In genomic region chr12:56634242-56634836, GRCh38 we compare ENCODE assay signal across 8 cellular contexts. TPM values are rescaled to one million over a fixed set of nuclear protein-coding genes. Genes with fewer than 3 reads are reported as not detected.
A peak's percentile ranks its signal among the peaks of the same experiment; 100 is the strongest.
DNase-seq lines count a peak whose midpoint lies in the region; ATAC-seq and TF ChIP-seq lines count a peak whose summit lies in the region.

No MANE protein-coding gene starts in this region.

- peak overlapping the region; percentile 54 to 94 (median 74) for H3K4me3 ChIP-seq in heart right ventricle

- CTCF ChIA-PET in activated CD4-positive, alpha-beta T cell treated with anti-CD3 and anti-CD28 coated beads for 36 hours (lab: Charles Lee), result interaction anchor here (0.6 to 3.1 kb wide), 6 partner anchors 12 to 1286 kb away, joined by 3 to 33 read pairs (median 3); partner anchors contain the start of genes ATP5F1B and PTGES3
- CTCF ChIA-PET in activated naive CD4-positive, alpha-beta T cell treated with anti-CD3 and anti-CD28 coated beads, Interleukin-2, amount 10 ng/mL, durations not matched to agents 7 days and 5 days (lab: Charles Lee), result interaction anchor here (1.3 to 4.2 kb wide), 5 partner anchors 12 to 121 kb away, joined by 3 to 34 read pairs (median 5); no protein-coding TSS in a partner anchor

- H3K9me3 ChIP-seq in heart right ventricle, result no peaks in the 10 kb centered on the region

- POLR2A ChIA-PET in activated CD4-positive, alpha-beta T cell treated with anti-CD3 and anti-CD28 coated beads for 36 hours (lab: Charles Lee), result interaction anchor here (0.7 to 1.0 kb wide), 3 partner anchors 8 to 99 kb away, joined by 3 to 4 read pairs (median 3); no protein-coding TSS in a partner anchor

- ATAC-seq in activated CD4-positive, alpha-beta T cell treated with anti-CD3 and anti-CD28 coated beads for 36 hours, result no peak
- ATAC-seq in heart right ventricle (no peak), HG03097 (IDR thresholded peaks at IDR 0.05; ENCODE audit: low FRiP score, unreplicated experiment) (no peak)

- WGBS in heart right ventricle, 2 donors, result 1 to 2% methylated on average over 27 of the region's 27 CpGs

- H3K27ac ChIP-seq in heart right ventricle, result peak overlapping the region; percentile 81 to 97 (median 94)

- H3K4me3 Mint-ChIP-seq in activated CD4-positive, alpha-beta T cell treated with anti-CD3 and anti-CD28 coated beads for 36 hours, result peak overlapping the region; percentile 87
- H3K4me3 Mint-ChIP-seq in activated naive CD4-positive, alpha-beta T cell treated with anti-CD3 and anti-CD28 coated beads, Interleukin-2, amount 10 ng/mL, durations not matched to agents 7 days and 5 days, result peak overlapping the region; percentile 99
- H3K4me3 Mint-ChIP-seq in progenitor cell of endocrine pancreas (ENCODE audit: low read depth), result peak overlapping the region; percentile 84

- H3K4me1 Mint-ChIP-seq in activated CD4-positive, alpha-beta T cell treated with anti-CD3 and anti-CD28 coated beads for 36 hours, result peaks cover 73% of the 10 kb centered on the region
- H3K4me1 Mint-ChIP-seq in activated naive CD4-positive, alpha-beta T cell treated with anti-CD3 and anti-CD28 coated beads, Interleukin-2, amount 10 ng/mL, durations not matched to agents 7 days and 5 days, result peaks cover 75% of the 10 kb centered on the region
- H3K4me1 Mint-ChIP-seq in progenitor cell of endocrine pancreas (ENCODE audit: low read depth), result peaks cover 54% of the 10 kb centered on the region

- H3K27ac Mint-ChIP-seq in activated CD4-positive, alpha-beta T cell treated with anti-CD3 and anti-CD28 coated beads for 36 hours, result peak overlapping the region; percentile 76
- H3K27ac Mint-ChIP-seq in activated naive CD4-positive, alpha-beta T cell treated with anti-CD3 and anti-CD28 coated beads, Interleukin-2, amount 10 ng/mL, durations not matched to agents 7 days and 5 days, result peak overlapping the region; percentile 91
- H3K27ac Mint-ChIP-seq in progenitor cell of endocrine pancreas, result peak overlapping the region; percentile 94

- H3K4me1 ChIP-seq in heart right ventricle, result peaks cover 21 to 84% (median 63%) of the 10 kb centered on the region in 9 donors

- DNase-seq in activated CD4-positive, alpha-beta T cell treated with anti-CD3 and anti-CD28 coated beads for 36 hours, result peak; percentile 45
- DNase-seq in activated CD4-positive, alpha-beta T cell treated with anti-CD3 and anti-CD28 coated beads, Interleukin-2, amount 50 U/mL, for 1 hour, result no peak
- peak; percentile 73 for DNase-seq in NCI-H2196 (lab: John Stamatoyannopoulos, UW; ENCODE audit: unreplicated experiment)
- DNase-seq in activated naive CD4-positive, alpha-beta T cell treated with anti-CD3 and anti-CD28 coated beads, Interleukin-2, amount 10 ng/mL, durations not matched to agents 7 days and 5 days, result peak; percentile 49
- DNase-seq in heart right ventricle, result peak in 1 of 2 donors; percentile 42
- DNase-seq in progenitor cell of endocrine pancreas (ENCODE audit: low spot score, unreplicated experiment), result peak; percentile 59
- no peak for DNase-seq in HCEC 1CT

- H3K9me3 Mint-ChIP-seq in activated CD4-positive, alpha-beta T cell treated with anti-CD3 and anti-CD28 coated beads for 36 hours (ENCODE audit: low read depth), result no peaks in the 10 kb centered on the region
- H3K9me3 Mint-ChIP-seq in activated naive CD4-positive, alpha-beta T cell treated with anti-CD3 and anti-CD28 coated beads, Interleukin-2, amount 10 ng/mL, durations not matched to agents 7 days and 5 days, result no peaks in the 10 kb centered on the region
- H3K9me3 Mint-ChIP-seq in progenitor cell of endocrine pancreas (ENCODE audit: low read depth), result no peaks in the 10 kb centered on the region

- H3K27me3 ChIP-seq in heart right ventricle, result no peaks in the 10 kb centered on the region

- H3K27me3 Mint-ChIP-seq in activated CD4-positive, alpha-beta T cell treated with anti-CD3 and anti-CD28 coated beads for 36 hours, result no peaks in the 10 kb centered on the region
- H3K27me3 Mint-ChIP-seq in activated naive CD4-positive, alpha-beta T cell treated with anti-CD3 and anti-CD28 coated beads, Interleukin-2, amount 10 ng/mL, durations not matched to agents 7 days and 5 days, result no peaks in the 10 kb centered on the region
- no peaks in the 10 kb centered on the region for H3K27me3 Mint-ChIP-seq in progenitor cell of endocrine pancreas

- H3K36me3 Mint-ChIP-seq in activated CD4-positive, alpha-beta T cell treated with anti-CD3 and anti-CD28 coated beads for 36 hours (ENCODE audit: low read depth), result peaks cover 22% of the 10 kb centered on the region
- peaks cover 36% of the 10 kb centered on the region for H3K36me3 Mint-ChIP-seq in activated naive CD4-positive, alpha-beta T cell treated with anti-CD3 and anti-CD28 coated beads, Interleukin-2, amount 10 ng/mL, durations not matched to agents 7 days and 5 days
- peaks cover 12% of the 10 kb centered on the region for H3K36me3 Mint-ChIP-seq in progenitor cell of endocrine pancreas (ENCODE audit: insufficient read depth)

- intact Hi-C loops in activated CD4-positive, alpha-beta T cell treated with anti-CD3 and anti-CD28 coated beads for 36 hours (cut with DNase I, micrococcal nuclease), result loop anchor here in 1 of 2 experiments (5.0 to 10.0 kb wide), 5 partner anchors 412 to 1120 kb away; partner anchors contain the start of genes CDK4, MARCHF9, NABP2 and PA2G4
- intact Hi-C loops in heart right ventricle (cut with DNase I), result loop anchor here in 7 of 10 donors (5.0 to 10.0 kb wide), 8 partner anchors 57 to 510 kb away; partner anchors contain the start of genes RBMS2 (in 2 of the 7), ESYT1 (in 1 of the 7), NAB2 (in 1 of the 7) and NACA (in 1 of the 7)

- TF ChIP-seq CTCF in heart right ventricle (IDR thresholded peaks at IDR 0.05) (no peak), progenitor cell of endocrine pancreas (IDR thresholded peaks at IDR 0.05; ENCODE audit: unreplicated experiment) (no peak)

- peaks cover 0 to 24% (median 21%) of the 10 kb centered on the region in 9 donors for H3K36me3 ChIP-seq in heart right ventricle

RNA-seq across cellular contexts. Expression of gene BAZ2A, which starts 4.2 kb away (rescaled TPM):
- 100 to 1,000 TPM in 1 of 2 experiments, 10 to 100 TPM in 1; 79.4 to 129 TPM for total RNA-seq in activated CD4-positive, alpha-beta T cell treated with anti-CD3 and anti-CD28 coated beads for 36 hours
- total RNA-seq in heart right ventricle (10 to 100 TPM; 28.7 to 58.7 (median 42.6) TPM), progenitor cell of endocrine pancreas (128 and 131 TPM in 2 replicates)
- polyA plus RNA-seq in heart right ventricle, result 10 to 100 TPM in 1 of 2 donors, 1 to 10 TPM in 1; 8.8 to 52.4 TPM

RNA-seq across cellular contexts. Expression of gene ATP5F1B, which starts 11.4 kb away (rescaled TPM):
- 100 to 1,000 TPM; 756 to 818 TPM for total RNA-seq in activated CD4-positive, alpha-beta T cell treated with anti-CD3 and anti-CD28 coated beads for 36 hours
- total RNA-seq in heart right ventricle (1,000 to 10,000 TPM; 2,092 to 3,612 (median 3,330) TPM), progenitor cell of endocrine pancreas (528 and 541 TPM in 2 replicates)
- 1,000 to 10,000 TPM; 1,003 to 1,981 TPM for polyA plus RNA-seq in heart right ventricle

RNA-seq across cellular contexts. Expression of gene PTGES3, which starts 53.7 kb away (rescaled TPM):
- total RNA-seq in activated CD4-positive, alpha-beta T cell treated with anti-CD3 and anti-CD28 coated beads for 36 hours, result 100 to 1,000 TPM; 284 to 386 TPM
- total RNA-seq in heart right ventricle (100 to 1,000 TPM in 9 of 10 donors, 10 to 100 TPM in 1; 100.0 to 139 (median 110) TPM), progenitor cell of endocrine pancreas (231 and 234 TPM in 2 replicates)
- polyA plus RNA-seq in heart right ventricle, result 10 to 100 TPM; 43.7 to 92.3 TPM

Comparison
In these comparisons a context has a peak if more than half of its experiments do, and no peak if none do; other contexts are left out.
1. DNase-seq: peak in activated CD4-positive, alpha-beta T cell treated with anti-CD3 and anti-CD28 coated beads for 36 hours (single experiment), NCI-H2196 (single experiment), activated naive CD4-positive, alpha-beta T cell treated with anti-CD3 and anti-CD28 coated beads, Interleukin-2, amount 10 ng/mL, durations not matched to agents 7 days and 5 days (single experiment) and progenitor cell of endocrine pancreas (single experiment); none in activated CD4-positive, alpha-beta T cell treated with anti-CD3 and anti-CD28 coated beads, Interleukin-2, amount 50 U/mL, for 1 hour (single experiment) and HCEC 1CT (single experiment).
2. Peak in every context shown above with its lines, with median percentiles within 50 percentile points of each other: H3K27ac Mint-ChIP-seq and H3K4me3 Mint-ChIP-seq.